8 cellular contexts compared by ENCODE assay signal in the genomic region with DNA sequence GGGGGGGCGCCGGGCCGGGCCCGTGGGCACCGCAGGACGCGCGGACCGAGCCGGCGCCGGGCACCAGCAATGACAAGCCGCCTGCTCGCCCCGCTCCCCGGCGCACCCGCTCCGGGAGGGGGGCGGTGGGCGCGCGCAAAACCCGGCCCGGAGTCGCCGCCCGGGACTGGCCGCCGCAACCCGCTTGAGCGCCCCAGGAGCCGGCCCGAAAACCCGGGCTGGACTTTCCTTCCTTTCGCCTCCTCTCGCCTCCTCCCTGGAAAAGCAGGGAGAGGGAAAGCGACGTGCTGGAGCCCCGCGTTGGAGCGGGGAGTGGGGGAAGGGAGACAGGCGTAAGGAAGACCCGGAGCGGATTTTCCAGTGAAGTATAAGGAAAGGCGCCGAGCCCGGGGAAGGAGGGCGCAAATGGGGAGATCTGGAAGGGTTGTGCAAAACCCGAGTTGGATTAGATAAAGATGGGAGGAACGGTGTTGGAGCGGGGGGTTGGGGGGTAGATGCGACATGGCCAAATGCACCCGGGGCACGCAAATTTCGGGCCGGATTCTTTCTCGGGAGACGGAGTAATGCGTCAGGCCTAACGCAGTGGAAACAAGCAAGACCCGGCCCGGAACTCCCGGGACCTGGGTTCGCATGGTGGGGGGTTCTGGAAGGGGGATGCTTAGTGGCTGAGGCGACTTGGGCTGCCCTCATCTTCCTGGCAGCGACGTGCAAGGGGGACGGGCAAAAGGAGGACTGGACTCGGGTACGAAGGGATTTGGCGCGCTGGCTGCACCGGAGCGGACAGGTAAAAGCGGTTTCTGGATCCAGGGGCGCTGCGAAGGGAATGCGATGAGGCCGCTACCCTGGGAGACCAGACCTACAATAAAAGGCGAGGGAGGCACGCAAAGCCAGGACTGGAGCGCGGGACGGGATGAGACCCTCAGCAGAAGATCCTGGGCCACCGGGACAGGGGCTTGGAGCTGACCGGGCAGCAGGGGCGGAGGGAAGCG. TPM values are rescaled to one million over a fixed set of nuclear protein-coding genes. Genes with fewer than 3 reads are reported as not detected.
DNase-seq lines count a peak whose midpoint lies in the region; ATAC-seq and TF ChIP-seq lines count a peak whose summit lies in the region.
"Not testable (repeated sequence)": the region's sequence is repeated elsewhere in the genome, so short reads cannot be mapped to it uniquely, and the experiment has no call there.

No MANE protein-coding gene starts in this region.

- H3K27me3 Mint-ChIP-seq in activated naive CD8-positive, alpha-beta T cell treated with anti-CD3 and anti-CD28 coated beads, Interleukin-2, amount 10 ng/mL, durations not matched to agents 7 days and 5 days: peaks cover 47% of the 10 kb centered on the region

- H3K36me3 ChIP-seq in mucosa of stomach (ENCODE audit: control insufficient read depth, insufficient read depth, low read length): not testable (repeated sequence)

- peak overlapping the region; percentile 66 for H3K9ac ChIP-seq in mucosa of stomach (ENCODE audit: low read length)

- DNase-seq in Ammon's horn (ENCODE audit: low spot score) (peak; percentile 89), HCEC 1CT (peak; percentile 77), NCI-H2107 treated with DMSO at 0.1 percent for 48 hours (lab: John Stamatoyannopoulos, UW; ENCODE audit: unreplicated experiment) (peak; percentile 67), T-helper 9 cell (peak; percentile 82), fibroblast of villous mesenchyme (ENCODE audit: low read depth) (peak; percentile 97)
- peak; percentile 85 for DNase-seq in activated naive CD8-positive, alpha-beta T cell treated with anti-CD3 and anti-CD28 coated beads, Interleukin-2, amount 10 ng/mL, durations not matched to agents 7 days and 5 days
- peak; percentile 56 to 74 (median 72) for DNase-seq in stimulated activated CD4-positive, alpha-beta T cell treated with anti-CD3 and anti-CD28 coated beads, TNF-alpha, amount 100 ng/mL, for 48 hours (ENCODE audit: low read depth in 3 of 3)

- peaks cover 13% of the 10 kb centered on the region for H3K4me1 Mint-ChIP-seq in activated naive CD8-positive, alpha-beta T cell treated with anti-CD3 and anti-CD28 coated beads, Interleukin-2, amount 10 ng/mL, durations not matched to agents 7 days and 5 days

- not testable (repeated sequence) for H3K36me3 Mint-ChIP-seq in activated naive CD8-positive, alpha-beta T cell treated with anti-CD3 and anti-CD28 coated beads, Interleukin-2, amount 10 ng/mL, durations not matched to agents 7 days and 5 days

- H3K4me3 Mint-ChIP-seq in activated naive CD8-positive, alpha-beta T cell treated with anti-CD3 and anti-CD28 coated beads, Interleukin-2, amount 10 ng/mL, durations not matched to agents 7 days and 5 days: peak overlapping the region; percentile 85

- not testable (repeated sequence) for H3K9me3 ChIP-seq in mucosa of stomach (ENCODE audit: control insufficient read depth, low read length)

- H3K27ac Mint-ChIP-seq in activated naive CD8-positive, alpha-beta T cell treated with anti-CD3 and anti-CD28 coated beads, Interleukin-2, amount 10 ng/mL, durations not matched to agents 7 days and 5 days: peak overlapping the region; percentile 82

- not testable (repeated sequence) for H3K4me1 ChIP-seq in mucosa of stomach (ENCODE audit: control insufficient read depth, insufficient read depth, low read length)

- peak overlapping the region; percentile 60 for H3K4me3 ChIP-seq in fibroblast of villous mesenchyme (ENCODE audit: low read depth, low read length)
- H3K4me3 ChIP-seq in mucosa of stomach (ENCODE audit: low read length): peak overlapping the region; percentile 71

- peak; percentile 69 for ATAC-seq in activated naive CD8-positive, alpha-beta T cell treated with anti-CD3 and anti-CD28 coated beads, Interleukin-2, amount 10 ng/mL, durations not matched to agents 7 days and 5 days (ENCODE audit: low read depth)

- H3K9me3 Mint-ChIP-seq in activated naive CD8-positive, alpha-beta T cell treated with anti-CD3 and anti-CD28 coated beads, Interleukin-2, amount 10 ng/mL, durations not matched to agents 7 days and 5 days: not testable (repeated sequence)

- not testable (repeated sequence) for TF ChIP-seq CTCF in fibroblast of villous mesenchyme (IDR thresholded peaks at IDR 0.05; ENCODE audit: insufficient read depth, low read depth, low read length)

- H3K27me3 ChIP-seq in mucosa of stomach (ENCODE audit: control insufficient read depth, insufficient read depth, low read length): not testable (repeated sequence)

- POLR2A ChIA-PET in activated naive CD8-positive, alpha-beta T cell treated with anti-CD3 and anti-CD28 coated beads, Interleukin-2, amount 10 ng/mL, durations not matched to agents 7 days and 5 days (lab: Charles Lee): interaction anchor here (0.6 to 0.7 kb wide), 3 partner anchors 72 to 355 kb away, joined by 3 to 4 read pairs (median 4); no protein-coding TSS in a partner anchor

RNA-seq across cellular contexts. Expression of a gene that starts 1.1 kb away (rescaled TPM):
- total RNA-seq in activated naive CD8-positive, alpha-beta T cell treated with anti-CD3 and anti-CD28 coated beads, Interleukin-2, amount 10 ng/mL, durations not matched to agents 7 days and 5 days: 10 to 100 TPM; 15.0 to 16.4 TPM
- total RNA-seq in fibroblast of villous mesenchyme: 1.7 and 1.9 TPM in 2 replicates

Comparison
In these comparisons a context has a peak if more than half of its experiments do, and no peak if none do; other contexts are left out.
1. Peak in every context shown above with its lines: DNase-seq, ATAC-seq and H3K4me3 ChIP-seq.